ENCODE assay signal across 8 cellular contexts in the genomic region with DNA sequence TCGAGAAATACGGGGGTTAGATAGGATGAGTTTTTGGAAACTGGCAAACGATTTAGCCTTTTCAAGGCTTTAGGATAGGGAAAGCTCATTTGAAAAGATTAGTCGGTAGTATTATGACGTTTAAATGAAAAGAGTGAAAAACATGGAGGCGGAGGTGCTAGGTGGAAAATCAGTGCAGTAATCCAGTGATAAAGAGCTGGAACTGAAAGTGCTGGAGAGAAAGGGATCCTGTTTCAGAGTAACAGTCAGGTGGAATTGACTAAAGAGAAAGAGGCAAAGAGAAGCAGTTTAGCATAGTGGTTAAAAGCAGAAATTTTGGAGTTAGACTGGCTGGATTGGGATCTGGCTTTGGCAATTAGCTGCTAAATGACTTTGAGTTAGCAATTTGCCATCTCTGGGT. TPM values are rescaled to one million over a fixed set of nuclear protein-coding genes. Genes with fewer than 3 reads are reported as not detected.
DNase-seq lines count a peak whose midpoint lies in the region; ATAC-seq and TF ChIP-seq lines count a peak whose summit lies in the region.

No MANE protein-coding gene starts in this region.

- peaks cover 26% of the 10 kb centered on the region for H3K4me1 Mint-ChIP-seq in progenitor cell of endocrine pancreas (ENCODE audit: low read depth)

- DNase-seq in DMS 273 (lab: John Stamatoyannopoulos, UW; ENCODE audit: unreplicated experiment) (peak; percentile 19), DMS 273 treated with DMSO at 0.1 percent for 48 hours (lab: John Stamatoyannopoulos, UW) (no peak), Panc1 (ENCODE audit: low read depth, low spot score) (no peak), esophagus squamous epithelium (lab: John Stamatoyannopoulos, UW) (no peak), progenitor cell of endocrine pancreas (ENCODE audit: low spot score, unreplicated experiment) (no peak), mucosa of gallbladder (ENCODE audit: low spot score) (no peak), NCI-H446 treated with DMSO at 0.1 percent for 48 hours (lab: John Stamatoyannopoulos, UW) (no peak)

- WGBS in esophagus squamous epithelium, 2 donors: 3 to 5% methylated on average over 6 of the region's 6 CpGs

- peak overlapping the region; percentile 92 for H3K27ac Mint-ChIP-seq in progenitor cell of endocrine pancreas

- no peak for ATAC-seq in Panc1
- ATAC-seq in HG03565 (IDR thresholded peaks at IDR 0.05; ENCODE audit: unreplicated experiment): no peak

- H3K9me3 ChIP-seq in Panc1 (ENCODE audit: control insufficient read depth, insufficient read depth, low read depth, low read length) (no peaks in the 10 kb centered on the region), esophagus squamous epithelium (no peaks in the 10 kb centered on the region)

- peaks cover 7% of the 10 kb centered on the region for H3K36me3 Mint-ChIP-seq in progenitor cell of endocrine pancreas (ENCODE audit: insufficient read depth)

- H3K4me3 Mint-ChIP-seq in progenitor cell of endocrine pancreas (ENCODE audit: low read depth): peak overlapping the region; percentile 88

- H3K27me3 Mint-ChIP-seq in progenitor cell of endocrine pancreas: no peaks in the 10 kb centered on the region

- in situ Hi-C loops in Panc1 (cut with HindIII; ENCODE audit: low pct_unique_long_range_greater_than_20kb, low sequenced_read_pairs): no loop called here

- H3K27ac ChIP-seq in Panc1 (ENCODE audit: low read length): peak overlapping the region; percentile 86
- H3K27ac ChIP-seq in esophagus squamous epithelium: peak overlapping the region in 3 of 4 donors; percentile 83 to 93 (median 90)

- TF ChIP-seq CTCF in Panc1 (IDR thresholded peaks at IDR 0.05): no peak
- TF ChIP-seq CTCF in esophagus squamous epithelium (IDR thresholded peaks at IDR 0.05): no peak
- no peak for TF ChIP-seq CTCF in progenitor cell of endocrine pancreas (IDR thresholded peaks at IDR 0.05; ENCODE audit: unreplicated experiment)

- no peaks in the 10 kb centered on the region for H3K27me3 ChIP-seq in Panc1 (ENCODE audit: control insufficient read depth, insufficient read depth, low read length)
- H3K27me3 ChIP-seq in esophagus squamous epithelium: no peaks in the 10 kb centered on the region

- POLR2A ChIA-PET in Panc1 (lab: Charles Lee): no interaction called here

- peak overlapping the region; percentile 86 to 98 for H3K4me3 ChIP-seq in Panc1 (ENCODE audit: low read depth in 2 of 2, low read length in 2 of 2)
- H3K4me3 ChIP-seq in esophagus squamous epithelium: peak overlapping the region; percentile 77 to 98 (median 92)

- H3K36me3 ChIP-seq in Panc1 (ENCODE audit: control insufficient read depth, insufficient read depth, low read length): peaks cover 26% of the 10 kb centered on the region
- peaks cover 0 to 20% (median 0%) of the 10 kb centered on the region in 3 donors for H3K36me3 ChIP-seq in esophagus squamous epithelium

- H3K4me1 ChIP-seq in Panc1 (ENCODE audit: control insufficient read depth, insufficient read depth, low read length): peaks cover 10% of the 10 kb centered on the region; the same call in 1 of the 2 replicates
- peaks cover 21 to 54% (median 24%) of the 10 kb centered on the region in 3 donors for H3K4me1 ChIP-seq in esophagus squamous epithelium

- H3K9me3 Mint-ChIP-seq in progenitor cell of endocrine pancreas (ENCODE audit: low read depth): no peaks in the 10 kb centered on the region

- no peak for TF ChIP-seq POLR2A in esophagus squamous epithelium (IDR thresholded peaks at IDR 0.05)

- CTCF ChIA-PET in Panc1 (lab: Charles Lee): no interaction called here

- intact Hi-C loops in Panc1 (cut with micrococcal nuclease; ENCODE audit: unreplicated experiment): no loop called here
- intact Hi-C loops in esophagus squamous epithelium (cut with DNase I): no loop called here

- TSS peak; percentile 77 for BruUV-seq in Panc1 (replicated peaks; lab: Mats Ljungman, UMichigan)

RNA-seq across cellular contexts. Expression of a gene that starts 0.9 kb away (rescaled TPM):
- total RNA-seq in Panc1 (2021; ENCODE audit: unreplicated experiment) (30.7 TPM), esophagus squamous epithelium (10 to 100 TPM in 3 of 4 donors, 1 to 10 TPM in 1; 5.9 to 29.0 (median 21.1) TPM), progenitor cell of endocrine pancreas (28.6 and 32.6 TPM in 2 replicates), mucosa of gallbladder (10.8 TPM)
- polyA plus RNA-seq in Panc1 (2012; ENCODE audit: insufficient read length): 18.2 TPM

RNA-seq across cellular contexts. Expression of a gene that starts 1.1 kb away (rescaled TPM):
- total RNA-seq in Panc1 (2021; ENCODE audit: unreplicated experiment) (14.5 TPM), esophagus squamous epithelium (10 to 100 TPM in 3 of 4 donors, 1 to 10 TPM in 1; 9.1 to 25.0 (median 16.2) TPM), progenitor cell of endocrine pancreas (28.4 and 36.6 TPM in 2 replicates), mucosa of gallbladder (30.1 TPM)
- 6.3 TPM for polyA plus RNA-seq in Panc1 (2012; ENCODE audit: insufficient read length)
